In the genomic region with DNA sequence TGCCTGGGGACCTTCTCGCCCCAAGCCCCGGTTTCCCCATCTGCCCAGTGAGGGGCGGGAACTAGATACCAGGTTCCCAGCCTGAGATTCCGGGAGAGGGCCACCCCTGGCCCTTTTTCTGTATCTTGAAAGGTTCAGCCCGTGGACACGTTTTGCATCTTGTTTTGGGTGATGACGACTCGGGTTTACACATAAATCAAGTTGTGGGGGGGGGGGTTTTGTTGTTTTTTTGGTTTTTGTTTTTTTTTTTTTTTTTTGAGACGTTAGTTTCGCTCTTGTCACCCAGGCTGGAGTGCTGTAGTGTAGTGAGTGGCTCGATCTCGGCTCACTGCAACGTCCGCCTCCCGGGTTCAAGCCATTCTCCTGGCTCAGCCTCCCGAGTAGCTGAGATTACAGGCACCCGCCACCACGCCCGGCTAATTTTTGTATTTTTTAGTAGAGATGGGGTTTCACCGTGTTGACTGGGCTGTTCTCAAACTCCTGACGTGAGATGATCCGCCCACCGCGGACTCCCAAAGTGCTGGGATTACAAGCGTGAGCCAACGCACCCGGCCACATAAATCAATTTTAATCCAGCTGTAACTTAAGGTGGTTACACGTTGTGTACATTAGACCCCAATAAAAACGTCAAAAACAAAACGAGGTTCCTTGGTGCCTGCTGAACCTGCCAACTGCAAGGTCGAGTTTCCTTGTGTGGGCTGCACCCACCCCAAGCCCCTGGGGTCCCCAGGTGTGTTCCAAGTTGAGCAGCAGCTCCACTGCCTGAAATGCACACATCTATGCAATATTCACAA, we compare ENCODE assay signal across 8 cellular contexts. TPM values are rescaled to one million over a fixed set of nuclear protein-coding genes. Genes with fewer than 3 reads are reported as not detected.
A peak's percentile ranks its signal among the peaks of the same experiment; 100 is the strongest.
DNase-seq lines count a peak whose midpoint lies in the region; ATAC-seq lines count a peak whose summit lies in the region.

No MANE protein-coding gene starts in this region.

- no peak for DNase-seq in activated naive CD4-positive, alpha-beta T cell treated with anti-CD3 and anti-CD28 coated beads, Interleukin-2, amount 10 ng/mL, durations not matched to agents 7 days and 5 days
- DNase-seq in activated naive CD4-positive, alpha-beta T cell treated with anti-CD3 and anti-CD28 coated beads, Interleukin-2, amount 50 U/mL, for 16 hours: no peak
- no peak for DNase-seq in immature natural killer cell
- no peak for DNase-seq in AG20443 (ENCODE audit: low spot score)
- no peak for DNase-seq in HUDEP-2 (lab: John Stamatoyannopoulos, UW; ENCODE audit: unreplicated experiment in 76 of 76)
- DNase-seq in hypothalamus (lab: John Stamatoyannopoulos, UW): no peak

- no peaks in the 10 kb centered on the region for H3K27me3 ChIP-seq in stomach smooth muscle (ENCODE audit: control insufficient read depth in 1 of 2, insufficient read depth in 2 of 2, low read length in 2 of 2)

- peaks cover 3% of the 10 kb centered on the region for H3K36me3 Mint-ChIP-seq in activated naive CD4-positive, alpha-beta T cell treated with anti-CD3 and anti-CD28 coated beads, Interleukin-2, amount 10 ng/mL, durations not matched to agents 7 days and 5 days
- no peaks in the 10 kb centered on the region for H3K36me3 Mint-ChIP-seq in activated T-helper 17 cell treated with anti-CD3 and anti-CD28 coated beads, Interleukin-2, amount 50 U/mL, for 72 hours (ENCODE audit: low read depth)
- no peaks in the 10 kb centered on the region for H3K36me3 Mint-ChIP-seq in immature natural killer cell

- no peaks in the 10 kb centered on the region for H3K9me3 Mint-ChIP-seq in activated naive CD4-positive, alpha-beta T cell treated with anti-CD3 and anti-CD28 coated beads, Interleukin-2, amount 10 ng/mL, durations not matched to agents 7 days and 5 days
- H3K9me3 Mint-ChIP-seq in activated T-helper 17 cell treated with anti-CD3 and anti-CD28 coated beads, Interleukin-2, amount 50 U/mL, for 72 hours: no peaks in the 10 kb centered on the region
- H3K9me3 Mint-ChIP-seq in immature natural killer cell: peaks cover 0 to 3% (median 0%) of the 10 kb centered on the region in 6 donors

- H3K27me3 Mint-ChIP-seq in activated naive CD4-positive, alpha-beta T cell treated with anti-CD3 and anti-CD28 coated beads, Interleukin-2, amount 10 ng/mL, durations not matched to agents 7 days and 5 days: peaks cover 52% of the 10 kb centered on the region
- H3K27me3 Mint-ChIP-seq in activated T-helper 17 cell treated with anti-CD3 and anti-CD28 coated beads, Interleukin-2, amount 50 U/mL, for 72 hours: peaks cover 10% of the 10 kb centered on the region
- H3K27me3 Mint-ChIP-seq in immature natural killer cell (ENCODE audit: low read depth in 3 of 3): peaks cover 7 to 21% (median 12%) of the 10 kb centered on the region in 3 donors

- CTCF ChIA-PET in activated naive CD4-positive, alpha-beta T cell treated with anti-CD3 and anti-CD28 coated beads, Interleukin-2, amount 10 ng/mL, durations not matched to agents 7 days and 5 days (lab: Charles Lee): no interaction called here

- peak overlapping the region; percentile 42 to 57 for H3K9ac ChIP-seq in stomach smooth muscle (ENCODE audit: low read length in 2 of 2)

- H3K4me3 Mint-ChIP-seq in activated naive CD4-positive, alpha-beta T cell treated with anti-CD3 and anti-CD28 coated beads, Interleukin-2, amount 10 ng/mL, durations not matched to agents 7 days and 5 days: peak overlapping the region; percentile 77
- H3K4me3 Mint-ChIP-seq in activated T-helper 17 cell treated with anti-CD3 and anti-CD28 coated beads, Interleukin-2, amount 50 U/mL, for 72 hours: peak overlapping the region; percentile 81
- peak overlapping the region; percentile 86 to 91 (median 90) for H3K4me3 Mint-ChIP-seq in immature natural killer cell

- peaks cover 33% of the 10 kb centered on the region for H3K4me1 Mint-ChIP-seq in activated naive CD4-positive, alpha-beta T cell treated with anti-CD3 and anti-CD28 coated beads, Interleukin-2, amount 10 ng/mL, durations not matched to agents 7 days and 5 days
- H3K4me1 Mint-ChIP-seq in activated T-helper 17 cell treated with anti-CD3 and anti-CD28 coated beads, Interleukin-2, amount 50 U/mL, for 72 hours: peaks cover 12% of the 10 kb centered on the region
- peaks cover 32 to 33% of the 10 kb centered on the region in 2 donors for H3K4me1 Mint-ChIP-seq in immature natural killer cell

- H3K9me3 ChIP-seq in stomach smooth muscle (ENCODE audit: control insufficient read depth in 2 of 2, low read length in 2 of 2): no peaks in the 10 kb centered on the region

- peaks cover 27% of the 10 kb centered on the region for H3K4me1 ChIP-seq in stomach smooth muscle (ENCODE audit: control insufficient read depth, insufficient read depth, low read length)

- H3K4me3 ChIP-seq in stomach smooth muscle (ENCODE audit: low read length in 2 of 2): peak overlapping the region; percentile 78 to 80

- no peaks in the 10 kb centered on the region for H3K36me3 ChIP-seq in stomach smooth muscle (ENCODE audit: control insufficient read depth in 2 of 2, insufficient read depth in 2 of 2, low read length in 2 of 2)

- H3K27ac ChIP-seq in stomach smooth muscle (ENCODE audit: low read length): no peak overlapping the region

- peak overlapping the region; percentile 94 for H3K27ac Mint-ChIP-seq in activated naive CD4-positive, alpha-beta T cell treated with anti-CD3 and anti-CD28 coated beads, Interleukin-2, amount 10 ng/mL, durations not matched to agents 7 days and 5 days
- peak overlapping the region; percentile 62 for H3K27ac Mint-ChIP-seq in activated T-helper 17 cell treated with anti-CD3 and anti-CD28 coated beads, Interleukin-2, amount 50 U/mL, for 72 hours
- peak overlapping the region; percentile 81 to 94 (median 90) for H3K27ac Mint-ChIP-seq in immature natural killer cell

- ATAC-seq in activated T-helper 17 cell treated with anti-CD3 and anti-CD28 coated beads, Interleukin-2, amount 50 U/mL, for 72 hours (replicated peaks): peak; percentile 3

RNA-seq across cellular contexts. Expression of a gene that starts 1.1 kb away (rescaled TPM):
- total RNA-seq in activated T-helper 17 cell treated with anti-CD3 and anti-CD28 coated beads, Interleukin-2, amount 50 U/mL, for 72 hours: 10 to 100 TPM in 1 of 2 donors, 1 to 10 TPM in 1; 8.4 to 10.6 TPM
- 10 to 100 TPM; 24.2 to 43.4 (median 29.0) TPM for polyA plus RNA-seq in immature natural killer cell

RNA-seq across cellular contexts. Expression of a gene that starts 43.7 kb away (rescaled TPM):
- 10 to 100 TPM in 1 of 2 donors, 1 to 10 TPM in 1; 8.5 to 12.5 TPM for total RNA-seq in activated T-helper 17 cell treated with anti-CD3 and anti-CD28 coated beads, Interleukin-2, amount 50 U/mL, for 72 hours
- polyA plus RNA-seq in immature natural killer cell: 10 to 100 TPM; 13.7 to 14.9 (median 13.8) TPM
